In the genomic region with DNA sequence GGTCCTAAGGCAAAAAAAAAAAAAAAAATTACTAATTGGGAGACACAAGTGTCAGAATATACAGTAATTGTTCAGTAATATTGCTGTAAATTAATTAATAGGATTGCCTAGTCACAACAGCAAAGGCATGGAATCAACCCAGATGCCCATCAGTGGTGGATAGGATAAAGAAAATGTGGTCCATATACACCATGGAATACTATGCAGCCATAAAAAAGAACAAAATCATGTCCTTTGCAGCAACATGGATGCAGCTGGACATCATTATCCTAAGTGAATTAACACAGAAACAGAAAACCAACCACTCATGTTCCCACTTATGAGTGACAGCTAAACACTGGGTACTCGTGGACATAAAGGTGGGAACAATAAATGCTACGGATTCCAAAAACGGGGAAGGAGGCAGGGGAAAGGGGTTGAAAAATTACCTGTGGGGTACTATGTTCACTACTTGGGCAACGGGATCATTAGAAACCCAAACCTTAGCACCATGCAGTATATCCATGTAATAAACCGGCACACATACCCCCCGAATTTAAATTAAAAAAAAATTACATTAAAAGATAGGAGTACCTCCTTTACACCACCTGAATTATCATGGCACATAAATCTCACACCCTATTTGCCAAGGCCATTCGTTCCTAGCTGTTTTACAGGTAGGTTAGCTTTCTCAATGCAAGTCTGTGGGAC, we compare ENCODE assay signal across 8 cellular contexts. TPM values are rescaled to one million over a fixed set of nuclear protein-coding genes. Genes with fewer than 3 reads are reported as not detected.
A peak's percentile ranks its signal among the peaks of the same experiment; 100 is the strongest.
DNase-seq lines count a peak whose midpoint lies in the region; ATAC-seq and TF ChIP-seq lines count a peak whose summit lies in the region.

No MANE protein-coding gene starts in this region.

- H3K4me3 Mint-ChIP-seq in endothelial cell (ENCODE audit: unreplicated experiment), result peak overlapping the region; percentile 98

- TF ChIP-seq CTCF in DND-41 (IDR thresholded peaks at IDR 0.05; ENCODE audit: borderline replicate concordance, extremely low read depth, low read length, poor library complexity, severe bottlenecking), result no peak
- no peak for TF ChIP-seq CTCF in OCI-LY1 (IDR thresholded peaks at IDR 0.05; ENCODE audit: low read length)
- TF ChIP-seq CTCF in endothelial cell (IDR thresholded peaks at IDR 0.05; ENCODE audit: unreplicated experiment), result no peak
- no peak for TF ChIP-seq CTCF in parathyroid adenoma (IDR thresholded peaks at IDR 0.05)

- H3K36me3 ChIP-seq in DND-41 (ENCODE audit: insufficient read depth, low read length) (peaks cover 4% of the 10 kb centered on the region), OCI-LY1 (ENCODE audit: insufficient read depth, low read length) (no peaks in the 10 kb centered on the region), parathyroid adenoma (ENCODE audit: control insufficient read depth, insufficient read depth, low read length) (no peaks in the 10 kb centered on the region)

- ATAC-seq in DND-41 (ENCODE audit: insufficient read depth, low read depth), result no peak

- peaks cover 13% of the 10 kb centered on the region for H3K4me1 Mint-ChIP-seq in endothelial cell (ENCODE audit: unreplicated experiment)

- H3K4me3 ChIP-seq in DND-41 (ENCODE audit: low read depth in 1 of 2, low read length in 2 of 2) (peak overlapping the region in 1 of 2 experiments; percentile 93; a peak in 2 of 4 replicates), OCI-LY1 (ENCODE audit: low read depth, low read length, poor library complexity, severe bottlenecking) (peak overlapping the region; percentile 94), parathyroid adenoma (ENCODE audit: low read depth, low read length) (peak overlapping the region; percentile 82)

- H3K79me2 ChIP-seq in DND-41 (ENCODE audit: insufficient read depth, low read length) (peaks cover 41% of the 10 kb centered on the region), OCI-LY1 (ENCODE audit: insufficient read depth, low read length) (peaks cover 19% of the 10 kb centered on the region), parathyroid adenoma (peaks cover 29% of the 10 kb centered on the region)

- H4K20me1 ChIP-seq in DND-41 (ENCODE audit: insufficient read depth, low read length) (peaks cover 9% of the 10 kb centered on the region; the same call in 1 of the 2 replicates), OCI-LY1 (ENCODE audit: insufficient read depth, low read length) (no peaks in the 10 kb centered on the region)

- H3K9me3 ChIP-seq in DND-41 (ENCODE audit: insufficient read depth, low read length, severe bottlenecking), result no peaks in the 10 kb centered on the region
- H3K9me3 ChIP-seq in OCI-LY1 (ENCODE audit: low read length), result no peaks in the 10 kb centered on the region
- H3K9me3 ChIP-seq in parathyroid adenoma (ENCODE audit: control insufficient read depth, low read length), result no peaks in the 10 kb centered on the region

- H3K4me2 ChIP-seq in DND-41 (ENCODE audit: insufficient read depth, low read length) (peak overlapping the region; percentile 87), OCI-LY1 (ENCODE audit: low read length) (peak overlapping the region; percentile 96), parathyroid adenoma (ENCODE audit: low read length) (peak overlapping the region; percentile 86)

- H3K27me3 ChIP-seq in DND-41 (ENCODE audit: insufficient read depth, low read length, poor library complexity), result peaks cover 9% of the 10 kb centered on the region
- no peaks in the 10 kb centered on the region for H3K27me3 ChIP-seq in OCI-LY1 (ENCODE audit: insufficient read depth, low read length)
- no peaks in the 10 kb centered on the region for H3K27me3 ChIP-seq in parathyroid adenoma (ENCODE audit: control insufficient read depth, insufficient read depth, low read length)

- DNase-seq in DND-41, result no peak
- no peak for DNase-seq in endothelial cell (ENCODE audit: low spot score)
- no peak for DNase-seq in HuH-7 (ENCODE audit: low spot score)
- no peak for DNase-seq in SIG-M5 treated with dmso at 0.1 percent for 504 hours (lab: John Stamatoyannopoulos, UW; ENCODE audit: unreplicated experiment)
- DNase-seq in dedifferentiated amniotic fluid mesenchymal stem cell (ENCODE audit: extremely low spot score), result no peak
- DNase-seq in effector CD8-positive, alpha-beta T cell (lab: John Stamatoyannopoulos, UW), result no peak

- H3K27ac ChIP-seq in DND-41 (ENCODE audit: low read length), result no peak overlapping the region
- no peak overlapping the region for H3K27ac ChIP-seq in OCI-LY1 (ENCODE audit: low read depth, low read length, poor library complexity, severe bottlenecking)
- peak overlapping the region; percentile 98 for H3K27ac ChIP-seq in parathyroid adenoma

- H3K27ac Mint-ChIP-seq in endothelial cell (ENCODE audit: unreplicated experiment), result no peak overlapping the region

- H3K9me2 ChIP-seq in OCI-LY1 (ENCODE audit: low read depth, low read length), result no peaks in the 10 kb centered on the region

- no peaks in the 10 kb centered on the region for H3K9me3 Mint-ChIP-seq in endothelial cell (ENCODE audit: unreplicated experiment)

- H3K4me1 ChIP-seq in DND-41 (ENCODE audit: insufficient read depth, low read length) (peaks cover 24% of the 10 kb centered on the region), OCI-LY1 (ENCODE audit: insufficient read depth, low read length, severe bottlenecking) (peaks cover 16% of the 10 kb centered on the region), parathyroid adenoma (peaks cover 8% of the 10 kb centered on the region)

- peak overlapping the region; percentile 83 for H2AFZ ChIP-seq in DND-41 (ENCODE audit: low read depth, low read length)
- H2AFZ ChIP-seq in OCI-LY1 (ENCODE audit: low read length), result no peak overlapping the region
- peak overlapping the region; percentile 96 for H2AFZ ChIP-seq in parathyroid adenoma

- H3K9ac ChIP-seq in DND-41 (ENCODE audit: low read depth, low read length) (peak overlapping the region; percentile 63), OCI-LY1 (ENCODE audit: low read length) (no peak overlapping the region), parathyroid adenoma (no peak overlapping the region)

- H3K27me3 Mint-ChIP-seq in endothelial cell (ENCODE audit: unreplicated experiment), result peaks cover 4% of the 10 kb centered on the region

- H3F3A ChIP-seq in OCI-LY1 (ENCODE audit: insufficient read depth, low read length), result no peaks in the 10 kb centered on the region

- no peaks in the 10 kb centered on the region for H3K36me3 Mint-ChIP-seq in endothelial cell (ENCODE audit: low read depth, unreplicated experiment)

RNA-seq across cellular contexts. Expression of gene PFDN4, which starts 0.7 kb away (rescaled TPM):
- total RNA-seq in endothelial cell (ENCODE audit: unreplicated experiment), result 43.7 TPM

RNA-seq across cellular contexts. Expression of gene CYP24A1, which starts 33.4 kb away (rescaled TPM):
- total RNA-seq in endothelial cell (ENCODE audit: unreplicated experiment), result not detected
